1 cellular context compared by ENCODE assay signal in genomic region chr20:51023617-51024155, GRCh38.
TF ChIP-seq lines count a peak whose summit lies in the region.

No MANE protein-coding gene starts in this region.

TF ChIP-seq in HepG2, 621 proteins besides CTCF, POLR2A, EP300 and RAD21 (continued from another document):
- TF ChIP-seq ZNF609 (CRISPR knock-in tag; IDR thresholded peaks at IDR 0.05; ENCODE audit: borderline replicate concordance): no peak
- no peak for TF ChIP-seq ZNF512 (CRISPR knock-in tag; IDR thresholded peaks at IDR 0.05)
- peak; percentile 25; the same call in 1 of the 2 replicates for TF ChIP-seq ZFP91 (CRISPR knock-in tag; IDR thresholded peaks at IDR 0.05; ENCODE audit: borderline replicate concordance)
- TF ChIP-seq HNF1A (IDR thresholded peaks at IDR 0.05; ENCODE audit: low read depth): no peak
- TF ChIP-seq HNF1A (CRISPR knock-in tag; IDR thresholded peaks at IDR 0.05; ENCODE audit: borderline replicate concordance): no peak
- TF ChIP-seq GABPB1 (CRISPR knock-in tag; IDR thresholded peaks at IDR 0.05): no peak
- TF ChIP-seq NRL (CRISPR knock-in tag; IDR thresholded peaks at IDR 0.05; ENCODE audit: borderline replicate concordance): no peak
- no peak for TF ChIP-seq ZNF562 (CRISPR knock-in tag; IDR thresholded peaks at IDR 0.05; ENCODE audit: borderline replicate concordance)
- no peak for TF ChIP-seq DMAP1 (CRISPR knock-in tag; IDR thresholded peaks at IDR 0.05)
- TF ChIP-seq ZNF230 (CRISPR knock-in tag; IDR thresholded peaks at IDR 0.05): no peak
- TF ChIP-seq ZNF10 (CRISPR knock-in tag; IDR thresholded peaks at IDR 0.05; ENCODE audit: borderline replicate concordance, low read depth): 0 out of 2 replicates have a peak, but pooled peaks have one; percentile 3
